Comparison of ENCODE assay signal across 17 cellular contexts in the genomic region with DNA sequence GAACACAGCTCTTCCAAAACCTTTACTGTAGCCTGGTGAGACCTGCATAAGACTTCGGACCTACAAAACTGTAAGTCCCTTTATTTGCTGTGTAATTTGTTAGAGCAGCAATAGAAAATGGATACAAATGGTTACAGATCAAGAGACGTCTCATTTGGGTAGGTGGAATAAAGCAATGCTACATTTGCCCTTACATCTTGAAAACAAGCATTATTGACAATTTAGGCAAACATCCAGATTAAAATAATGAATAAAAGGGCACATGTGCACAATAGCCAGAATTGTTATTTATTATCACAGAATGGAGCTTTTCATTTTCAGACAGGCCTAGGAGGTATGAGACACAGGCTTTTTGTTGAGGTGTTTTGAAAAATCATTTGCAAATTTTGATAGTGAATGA.
DNase-seq lines count a peak whose midpoint lies in the region; FAIRE-seq and TF ChIP-seq lines count a peak whose summit lies in the region.
"Had no signal": no experiment of that assay in that cellular context is flagged by ENCODE, and none has a peak within 500 bp of the region (broad histone marks: within the 10 kb centered on the region; RNA-seq: fewer than 3 reads in every experiment).

No MANE protein-coding gene starts in this region.

- peak overlapping the region; percentile 20 for H2AFZ ChIP-seq in mammary epithelial cell (ENCODE audit: low read depth, low read length)
- H2AFZ ChIP-seq: GM23338 had no signal

- POLR2A ChIA-PET in MCF 10A (lab: Yijun Ruan, JAX) (no interaction called here), RWPE1 (lab: Yijun Ruan, JAX; ENCODE audit: low non-redundant PET) (no interaction called here)
- POLR2A ChIA-PET in activated CD4-positive, alpha-beta T cell treated with anti-CD3 and anti-CD28 coated beads, Interleukin-2, amount 10 ng/mL, durations not matched to agents 7 days and 5 days (lab: Charles Lee), result no interaction called here

- no peaks in the 10 kb centered on the region for H3K9me3 Mint-ChIP-seq in MCF 10A (ENCODE audit: unreplicated experiment)
- no peaks in the 10 kb centered on the region for H3K9me3 Mint-ChIP-seq in activated CD4-positive, alpha-beta T cell treated with anti-CD3 and anti-CD28 coated beads, Interleukin-2, amount 10 ng/mL, durations not matched to agents 7 days and 5 days
- H3K9me3 Mint-ChIP-seq: H9 had no signal

- H4K20me1 ChIP-seq in mammary epithelial cell (ENCODE audit: insufficient read depth, low read length), result no peaks in the 10 kb centered on the region
- H4K20me1 ChIP-seq: BLaER1 treated with 17β-estradiol and CSF1 and Interleukin-3, amounts not matched to agents 10 nM and 100 nM had no signal

- H3K9me3 ChIP-seq in mammary epithelial cell (replicated peaks; ENCODE audit: insufficient read depth, low read length), result no peaks in the 10 kb centered on the region
- H3K9me3 ChIP-seq: BLaER1 treated with 17β-estradiol and CSF1 and Interleukin-3, amounts not matched to agents 10 nM and 100 nM had no signal

- intact Hi-C loops in mammary epithelial cell (cut with micrococcal nuclease) (no loop called here), MCF 10A (cut with micrococcal nuclease) (no loop called here)

- no peaks in the 10 kb centered on the region for H3K4me1 Mint-ChIP-seq in MCF 10A (ENCODE audit: insufficient read depth, unreplicated experiment)
- H3K4me1 Mint-ChIP-seq in activated CD4-positive, alpha-beta T cell treated with anti-CD3 and anti-CD28 coated beads, Interleukin-2, amount 10 ng/mL, durations not matched to agents 7 days and 5 days, result no peaks in the 10 kb centered on the region
- H3K4me1 Mint-ChIP-seq: CD4-positive, CD25-positive, alpha-beta regulatory T cell had no signal

- H3K27ac ChIP-seq in mammary epithelial cell (ENCODE audit: insufficient read depth, low read depth, low read length) (no peak overlapping the region), RWPE1 (no peak overlapping the region)
- H3K27ac ChIP-seq: BLaER1 treated with 17β-estradiol and CSF1 and Interleukin-3, amounts not matched to agents 10 nM and 100 nM had no signal

- H3K27me3 Mint-ChIP-seq in MCF 10A (ENCODE audit: insufficient read depth, unreplicated experiment), result no peaks in the 10 kb centered on the region
- no peaks in the 10 kb centered on the region for H3K27me3 Mint-ChIP-seq in activated CD4-positive, alpha-beta T cell treated with anti-CD3 and anti-CD28 coated beads, Interleukin-2, amount 10 ng/mL, durations not matched to agents 7 days and 5 days
- H3K27me3 Mint-ChIP-seq: CD4-positive, CD25-positive, alpha-beta regulatory T cell had no signal

- in situ Hi-C loops in mammary epithelial cell (cut with MboI; ENCODE audit: low sequenced_read_pairs in 2 of 2) (no loop called here), GM13977 (cut with MboI; ENCODE audit: low pct_unique_long_range_greater_than_20kb, low sequenced_read_pairs, unreplicated experiment) (no loop called here)

- dilution Hi-C loops in mammary epithelial cell (cut with HindIII; ENCODE audit: low sequenced_read_pairs), result no loop called here

- H3K4me1 ChIP-seq in mammary epithelial cell (ENCODE audit: insufficient read depth, low read length), result no peaks in the 10 kb centered on the region
- H3K4me1 ChIP-seq: BLaER1 treated with 17β-estradiol and CSF1 and Interleukin-3, amounts not matched to agents 10 nM and 100 nM had no signal

- H3K27ac Mint-ChIP-seq in MCF 10A (ENCODE audit: low read depth, unreplicated experiment), result no peak overlapping the region
- no peak overlapping the region for H3K27ac Mint-ChIP-seq in activated CD4-positive, alpha-beta T cell treated with anti-CD3 and anti-CD28 coated beads, Interleukin-2, amount 10 ng/mL, durations not matched to agents 7 days and 5 days
- H3K27ac Mint-ChIP-seq: CD4-positive, CD25-positive, alpha-beta regulatory T cell; GM23338; H9 had no signal

- H3K4me2 ChIP-seq in mammary epithelial cell (ENCODE audit: insufficient read depth, low read depth, low read length), result no peak overlapping the region
- H3K4me2 ChIP-seq: BLaER1 treated with 17β-estradiol and CSF1 and Interleukin-3, amounts not matched to agents 10 nM and 100 nM; GM23338 had no signal

- no peaks in the 10 kb centered on the region for H3K27me3 ChIP-seq in mammary epithelial cell (ENCODE audit: insufficient read depth, low read length)
- H3K27me3 ChIP-seq: BLaER1 treated with 17β-estradiol and CSF1 and Interleukin-3, amounts not matched to agents 10 nM and 100 nM had no signal

- 45% methylated on average over 2 of the region's 2 CpGs for WGBS in mammary epithelial cell (ENCODE audit: low coverage, missing lambda C conversion rate)

- BruUV-seq in mammary epithelial cell (replicated peaks; lab: Mats Ljungman, UMichigan) (no TSS peak), MCF 10A (replicated peaks; lab: Mats Ljungman, UMichigan) (no TSS peak)

- TF ChIP-seq CTCF in mammary epithelial cell (conservative IDR thresholded peaks at IDR 0.05 in 1 of 2, IDR thresholded peaks at IDR 0.05 in 1 of 2; ENCODE audit: extremely low read depth in 1 of 2, insufficient read depth in 1 of 2, low read depth in 1 of 2, low read length in 2 of 2) (no peak), MCF 10A (IDR thresholded peaks at IDR 0.05; ENCODE audit: unreplicated experiment) (no peak), RWPE1 (conservative IDR thresholded peaks at IDR 0.05; ENCODE audit: low read depth) (no peak), GM13977 (IDR thresholded peaks at IDR 0.05; ENCODE audit: extremely low read depth, insufficient read depth, missing control alignments) (no peak)

- no peak overlapping the region for H3K9ac ChIP-seq in mammary epithelial cell (ENCODE audit: insufficient read depth, low read length)
- H3K9ac ChIP-seq: BLaER1 treated with 17β-estradiol and CSF1 and Interleukin-3, amounts not matched to agents 10 nM and 100 nM had no signal

- no peak overlapping the region for H3K4me3 Mint-ChIP-seq in MCF 10A (ENCODE audit: unreplicated experiment)
- no peak overlapping the region for H3K4me3 Mint-ChIP-seq in activated CD4-positive, alpha-beta T cell treated with anti-CD3 and anti-CD28 coated beads, Interleukin-2, amount 10 ng/mL, durations not matched to agents 7 days and 5 days
- H3K4me3 Mint-ChIP-seq: CD4-positive, CD25-positive, alpha-beta regulatory T cell; GM23338; H9 had no signal

- H3K4me3 ChIP-seq in mammary epithelial cell (replicated peaks in 1 of 3; ENCODE audit: insufficient read depth in 1 of 3, low read depth in 2 of 3, low read length in 3 of 3), result no peak overlapping the region
- H3K4me3 ChIP-seq: BLaER1 treated with 17β-estradiol and CSF1 and Interleukin-3, amounts not matched to agents 10 nM and 100 nM; GM23338 had no signal

- no peaks in the 10 kb centered on the region for H3K36me3 ChIP-seq in mammary epithelial cell (ENCODE audit: insufficient read depth, low read length)
- H3K36me3 ChIP-seq: BLaER1 treated with 17β-estradiol and CSF1 and Interleukin-3, amounts not matched to agents 10 nM and 100 nM had no signal

- H3K36me3 Mint-ChIP-seq in MCF 10A (ENCODE audit: insufficient read depth, unreplicated experiment), result no peaks in the 10 kb centered on the region
- no peaks in the 10 kb centered on the region for H3K36me3 Mint-ChIP-seq in activated CD4-positive, alpha-beta T cell treated with anti-CD3 and anti-CD28 coated beads, Interleukin-2, amount 10 ng/mL, durations not matched to agents 7 days and 5 days (ENCODE audit: low read depth)
- H3K36me3 Mint-ChIP-seq: CD4-positive, CD25-positive, alpha-beta regulatory T cell had no signal

- CTCF ChIA-PET in mammary epithelial cell (lab: Charles Lee; ENCODE audit: low non-redundant PET) (no interaction called here), MCF 10A (lab: Yijun Ruan, JAX) (no interaction called here), RWPE1 (lab: Yijun Ruan, JAX) (no interaction called here)
- CTCF ChIA-PET in activated CD4-positive, alpha-beta T cell treated with anti-CD3 and anti-CD28 coated beads, Interleukin-2, amount 10 ng/mL, durations not matched to agents 7 days and 5 days (lab: Charles Lee), result no interaction called here

- FAIRE-seq in RCC 7860 (lab: Jason Lieb, UNC), result no peak
- FAIRE-seq: GM18507 had no signal

- no peaks in the 10 kb centered on the region for H3K79me2 ChIP-seq in mammary epithelial cell (ENCODE audit: insufficient read depth, low read length)

- no peak for DNase-seq in mammary epithelial cell
- DNase-seq in MCF 10A (ENCODE audit: unreplicated experiment), result no peak
- peak; percentile 83 for DNase-seq in globus pallidus (ENCODE audit: low spot score)
- peak; percentile 93 for DNase-seq in pons (ENCODE audit: low spot score)
- DNase-seq in activated CD4-positive, alpha-beta T cell treated with anti-CD3 and anti-CD28 coated beads, Interleukin-2, amount 10 ng/mL, durations not matched to agents 7 days and 5 days, result no peak
- no peak for DNase-seq in RWPE1 (ENCODE audit: low spot score)
- no peak for DNase-seq in GM13977 (ENCODE audit: low spot score)
- DNase-seq in RCC 7860 (ENCODE audit: low spot score), result no peak
- DNase-seq: 8988T; AML-193; Calu3; CD4-positive, CD25-positive, alpha-beta regulatory T cell; DMS 273 treated with DMSO at 0.1 percent for 48 hours; H9 had no signal

Comparison
In these comparisons a context has a peak if more than half of its experiments do, and no peak if none do; other contexts are left out.
1. DNase-seq: peak in globus pallidus (single experiment) and pons (single experiment); none in mammary epithelial cell (single experiment), MCF 10A (single experiment), activated CD4-positive, alpha-beta T cell treated with anti-CD3 and anti-CD28 coated beads, Interleukin-2, amount 10 ng/mL, durations not matched to agents 7 days and 5 days (single experiment), RWPE1 (single experiment), GM13977 (single experiment) and RCC 7860 (single experiment).